In the genomic region with DNA sequence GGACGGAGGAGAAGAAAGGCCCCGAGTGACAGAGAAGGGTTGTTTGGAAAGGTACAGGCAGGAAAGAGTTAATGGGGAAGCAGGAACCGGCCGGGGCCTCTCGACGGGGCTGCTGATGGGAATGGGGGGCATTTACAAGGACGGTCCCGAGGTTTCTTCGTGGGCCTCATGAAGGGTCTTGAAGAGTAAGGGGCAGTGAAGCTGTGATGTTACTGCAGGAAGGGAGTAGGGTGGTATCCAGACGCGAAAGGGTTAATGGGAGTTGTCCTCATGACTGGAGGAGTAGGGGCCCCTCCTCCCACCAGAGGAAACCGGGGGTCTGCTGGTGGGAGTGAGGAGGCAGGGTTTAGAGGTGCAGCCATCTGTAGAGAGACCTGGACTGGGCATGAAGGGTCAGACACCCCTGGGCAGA, we compare ENCODE assay signal across 7 cellular contexts. TPM values are rescaled to one million over a fixed set of nuclear protein-coding genes. Genes with fewer than 3 reads are reported as not detected.
A peak's percentile ranks its signal among the peaks of the same experiment; 100 is the strongest.
DNase-seq lines count a peak whose midpoint lies in the region; ATAC-seq and TF ChIP-seq lines count a peak whose summit lies in the region.

No MANE protein-coding gene starts in this region.

- H3K4me1 Mint-ChIP-seq in activated naive CD8-positive, alpha-beta T cell treated with anti-CD3 and anti-CD28 coated beads, Interleukin-2, amount 10 ng/mL, durations not matched to agents 7 days and 5 days, result peaks cover 16% of the 10 kb centered on the region

- H3K9me3 ChIP-seq in HUES48 (ENCODE audit: control insufficient read depth, insufficient read depth, low read length) (no peaks in the 10 kb centered on the region), stomach (no peaks in the 10 kb centered on the region)

- POLR2A ChIA-PET in activated naive CD8-positive, alpha-beta T cell treated with anti-CD3 and anti-CD28 coated beads, Interleukin-2, amount 10 ng/mL, durations not matched to agents 7 days and 5 days (lab: Charles Lee), result interaction anchor here (0.6 to 0.9 kb wide), 2 partner anchors 115 to 419 kb away, joined by 3 read pairs; no protein-coding TSS in a partner anchor

- 0 to 2% (median 1%) methylated on average over 12 of the region's 12 CpGs for WGBS in stomach, 5 donors

- TF ChIP-seq POLR2A in stomach (IDR thresholded peaks at IDR 0.05), result no peak

- H3K27ac ChIP-seq in HUES48 (ENCODE audit: low read depth, low read length) (peak overlapping the region; percentile 73), stomach (peak overlapping the region; percentile 82 to 92 (median 88))

- no peaks in the 10 kb centered on the region for H3K9me3 Mint-ChIP-seq in activated naive CD8-positive, alpha-beta T cell treated with anti-CD3 and anti-CD28 coated beads, Interleukin-2, amount 10 ng/mL, durations not matched to agents 7 days and 5 days

- no peak for ATAC-seq in activated naive CD8-positive, alpha-beta T cell treated with anti-CD3 and anti-CD28 coated beads, Interleukin-2, amount 10 ng/mL, durations not matched to agents 7 days and 5 days (ENCODE audit: low read depth)
- ATAC-seq in HG03571 (IDR thresholded peaks at IDR 0.05; ENCODE audit: unreplicated experiment) (no peak), GM18868 (IDR thresholded peaks at IDR 0.05; ENCODE audit: unreplicated experiment) (no peak)

- peak overlapping the region; percentile 90 for H3K4me3 Mint-ChIP-seq in activated naive CD8-positive, alpha-beta T cell treated with anti-CD3 and anti-CD28 coated beads, Interleukin-2, amount 10 ng/mL, durations not matched to agents 7 days and 5 days

- TF ChIP-seq CTCF in stomach (IDR thresholded peaks at IDR 0.05), result no peak

- H3K9ac ChIP-seq in HUES48 (ENCODE audit: low read depth, low read length), result no peak overlapping the region

- peak overlapping the region; percentile 86 for H3K4me3 ChIP-seq in HUES48 (ENCODE audit: low read depth, low read length)
- peak overlapping the region; percentile 71 to 99 (median 86) for H3K4me3 ChIP-seq in stomach

- intact Hi-C loops in stomach (cut with DNase I; ENCODE audit: low total_unique reads), result no loop called here

- H3K36me3 Mint-ChIP-seq in activated naive CD8-positive, alpha-beta T cell treated with anti-CD3 and anti-CD28 coated beads, Interleukin-2, amount 10 ng/mL, durations not matched to agents 7 days and 5 days, result no peaks in the 10 kb centered on the region

- H3K4me1 ChIP-seq in HUES48 (ENCODE audit: control insufficient read depth, insufficient read depth, low read length) (peaks cover 9% of the 10 kb centered on the region), stomach (peaks cover 18 to 60% (median 40%) of the 10 kb centered on the region in 4 donors)

- H3K36me3 ChIP-seq in HUES48 (ENCODE audit: control insufficient read depth, insufficient read depth, low read length) (no peaks in the 10 kb centered on the region), stomach (peaks cover 13 to 44% (median 31%) of the 10 kb centered on the region in 4 donors)

- no peak for TF ChIP-seq EP300 in stomach (IDR thresholded peaks at IDR 0.05)

- DNase-seq in activated naive CD8-positive, alpha-beta T cell treated with anti-CD3 and anti-CD28 coated beads, Interleukin-2, amount 10 ng/mL, durations not matched to agents 7 days and 5 days, result no peak
- DNase-seq in iPS-NIHi11 (ENCODE audit: low spot score) (peak; percentile 72), stomach (no peak)
- DNase-seq in activated CD8-positive, alpha-beta memory T cell treated with anti-CD3 and anti-CD28 coated beads, Interleukin-2, amount 50 U/mL, for 48 hours, result no peak

- H3K27me3 ChIP-seq in HUES48 (ENCODE audit: control insufficient read depth, insufficient read depth, low read length) (0 out of 2 replicates have a peak, but pooled peaks cover 4% of the 10 kb centered on the region), stomach (no peaks in the 10 kb centered on the region)

- H3K27me3 Mint-ChIP-seq in activated naive CD8-positive, alpha-beta T cell treated with anti-CD3 and anti-CD28 coated beads, Interleukin-2, amount 10 ng/mL, durations not matched to agents 7 days and 5 days, result peaks cover 2% of the 10 kb centered on the region

- peak overlapping the region; percentile 92 for H3K27ac Mint-ChIP-seq in activated naive CD8-positive, alpha-beta T cell treated with anti-CD3 and anti-CD28 coated beads, Interleukin-2, amount 10 ng/mL, durations not matched to agents 7 days and 5 days

RNA-seq across cellular contexts. Expression of gene PDK2, which starts 0.5 kb away (rescaled TPM):
- 10 to 100 TPM; 24.1 to 26.4 TPM for total RNA-seq in activated naive CD8-positive, alpha-beta T cell treated with anti-CD3 and anti-CD28 coated beads, Interleukin-2, amount 10 ng/mL, durations not matched to agents 7 days and 5 days
- total RNA-seq in stomach, result 100 to 1,000 TPM in 1 of 5 donors, 10 to 100 TPM in 2, 1 to 10 TPM in 2; 4.6 to 255 (median 31.2) TPM
- polyA plus RNA-seq in stomach, result 10 to 100 TPM; 13.5 to 20.6 (median 20.1) TPM

RNA-seq across cellular contexts. Expression of gene SAMD14, which starts 34.3 kb away (rescaled TPM):
- under 1 TPM; 0.11 to 0.19 TPM for total RNA-seq in activated naive CD8-positive, alpha-beta T cell treated with anti-CD3 and anti-CD28 coated beads, Interleukin-2, amount 10 ng/mL, durations not matched to agents 7 days and 5 days
- total RNA-seq in stomach, result 10 to 100 TPM in 1 of 5 donors, 1 to 10 TPM in 2, not detected in 2; 1.5 to 87.0 (median 1.9) TPM
- 1 to 10 TPM; 1.3 to 2.3 (median 1.6) TPM for polyA plus RNA-seq in stomach

RNA-seq across cellular contexts. Expression of gene ITGA3, which starts 39.7 kb away (rescaled TPM):
- 10 to 100 TPM in 1 of 2 experiments, 1 to 10 TPM in 1; 6.9 to 14.0 TPM for total RNA-seq in activated naive CD8-positive, alpha-beta T cell treated with anti-CD3 and anti-CD28 coated beads, Interleukin-2, amount 10 ng/mL, durations not matched to agents 7 days and 5 days
- 100 to 1,000 TPM in 4 of 5 donors, 10 to 100 TPM in 1; 33.6 to 698 (median 193) TPM for total RNA-seq in stomach
- 10 to 100 TPM in 2 of 3 donors, 1 to 10 TPM in 1; 6.9 to 37.5 (median 29.5) TPM for polyA plus RNA-seq in stomach

RNA-seq across cellular contexts. Expression of gene PPP1R9B, which starts 54.8 kb away (rescaled TPM):
- total RNA-seq in activated naive CD8-positive, alpha-beta T cell treated with anti-CD3 and anti-CD28 coated beads, Interleukin-2, amount 10 ng/mL, durations not matched to agents 7 days and 5 days, result 100 to 1,000 TPM; 114 to 116 TPM
- total RNA-seq in stomach, result 10 to 100 TPM; 11.6 to 64.2 (median 22.5) TPM
- 10 to 100 TPM; 13.1 to 28.8 (median 14.2) TPM for polyA plus RNA-seq in stomach
